ENCODE assay signal across 16 cellular contexts in the genomic region with DNA sequence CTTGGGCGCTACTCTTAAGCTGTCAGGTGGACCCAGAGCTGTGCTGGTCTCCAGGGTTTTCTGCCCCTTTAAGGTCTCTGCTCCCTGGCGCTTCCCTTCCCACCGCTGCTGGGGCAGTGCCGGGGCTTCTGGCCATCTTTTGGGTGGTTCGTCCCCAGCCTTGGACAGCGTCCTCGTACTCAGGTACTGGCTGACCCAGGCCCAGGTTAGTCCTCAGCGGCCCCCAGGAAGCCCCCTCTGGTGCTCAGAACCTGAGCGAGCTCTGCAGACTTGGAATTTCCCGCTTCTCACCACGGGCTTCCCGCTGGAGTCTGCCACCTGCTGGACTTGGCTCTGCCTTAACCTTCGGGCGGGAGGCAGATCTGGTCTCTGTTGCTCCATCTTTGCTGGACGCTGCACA.
DNase-seq lines count a peak whose midpoint lies in the region; ATAC-seq and TF ChIP-seq lines count a peak whose summit lies in the region.
"Had no signal": no experiment of that assay in that cellular context is flagged by ENCODE, and none has a peak within 500 bp of the region (broad histone marks: within the 10 kb centered on the region; RNA-seq: fewer than 3 reads in every experiment).

No MANE protein-coding gene starts in this region.

- 79 to 86% (median 81%) methylated on average over 15 of the region's 15 CpGs for WGBS in psoas muscle, 3 donors

- no peak overlapping the region for H3K27ac Mint-ChIP-seq in activated CD4-positive, alpha-beta memory T cell treated with anti-CD3 and anti-CD28 coated beads for 36 hours
- H3K27ac Mint-ChIP-seq: B cell had no signal

- intact Hi-C loops in left ventricle myocardium inferior (cut with micrococcal nuclease) (no loop called here), psoas muscle (cut with DNase I) (loop anchor here in 1 of 2 donors (1.0 kb wide), 1 partner anchor 86 kb away; no protein-coding TSS in a partner anchor)
- intact Hi-C loops in activated CD4-positive, alpha-beta memory T cell treated with anti-CD3 and anti-CD28 coated beads for 36 hours (cut with micrococcal nuclease) = no loop called here

- H3K4me1 Mint-ChIP-seq in activated CD4-positive, alpha-beta memory T cell treated with anti-CD3 and anti-CD28 coated beads for 36 hours (ENCODE audit: low read depth) = no peaks in the 10 kb centered on the region
- H3K4me1 Mint-ChIP-seq: B cell had no signal

- ATAC-seq in psoas muscle (no peak), GM21526 (IDR thresholded peaks at IDR 0.05; ENCODE audit: low FRiP score, unreplicated experiment) (no peak)

- CTCF ChIA-PET in activated CD4-positive, alpha-beta memory T cell treated with anti-CD3 and anti-CD28 coated beads for 36 hours (lab: Charles Lee) = no interaction called here

- H3K36me3 ChIP-seq in H7 (replicated peaks; ENCODE audit: control insufficient read depth, insufficient read depth, low read length) (peaks cover 18% of the 10 kb centered on the region), left ventricle myocardium inferior (peaks cover 92% of the 10 kb centered on the region), psoas muscle (ENCODE audit: insufficient read depth in 1 of 2, low read depth in 1 of 2) (peaks cover 0 to 73% of the 10 kb centered on the region in 2 donors)

- H3K36me3 Mint-ChIP-seq in activated CD4-positive, alpha-beta memory T cell treated with anti-CD3 and anti-CD28 coated beads for 36 hours = peaks cover 32% of the 10 kb centered on the region

- H3K4me3 Mint-ChIP-seq in activated CD4-positive, alpha-beta memory T cell treated with anti-CD3 and anti-CD28 coated beads for 36 hours = no peak overlapping the region
- H3K4me3 Mint-ChIP-seq: B cell had no signal

- no peaks in the 10 kb centered on the region for H3K9me3 ChIP-seq in left ventricle myocardium inferior (replicated peaks)
- H3K9me3 ChIP-seq in psoas muscle = no peaks in the 10 kb centered on the region

- POLR2A ChIA-PET in activated CD4-positive, alpha-beta memory T cell treated with anti-CD3 and anti-CD28 coated beads for 36 hours (lab: Charles Lee) = no interaction called here

- no peaks in the 10 kb centered on the region for H3K27me3 Mint-ChIP-seq in activated CD4-positive, alpha-beta memory T cell treated with anti-CD3 and anti-CD28 coated beads for 36 hours
- H3K27me3 Mint-ChIP-seq: B cell had no signal

- H3K27ac ChIP-seq in VCaP (no peak overlapping the region), left ventricle myocardium inferior (replicated peaks) (no peak overlapping the region), psoas muscle (no peak overlapping the region)
- H3K27ac ChIP-seq: KMS-11 had no signal

- H3K4me3 ChIP-seq in H7 (ENCODE audit: insufficient read depth, low read depth, low read length) = no peak overlapping the region
- no peak overlapping the region for H3K4me3 ChIP-seq in left ventricle myocardium inferior
- no peak overlapping the region for H3K4me3 ChIP-seq in psoas muscle

- DNase-seq in H7 (peak; percentile 73), left ventricle myocardium inferior (peak; percentile 7), psoas muscle (peak; percentile 4 to 56), NCI-H1048 (lab: John Stamatoyannopoulos, UW) (no peak)
- DNase-seq in activated CD4-positive, alpha-beta memory T cell treated with anti-CD3 and anti-CD28 coated beads for 36 hours = no peak
- DNase-seq: activated CD4-positive, alpha-beta T cell treated with anti-CD3 and anti-CD28 coated beads for 1 hour; activated CD8-positive, alpha-beta memory T cell treated with anti-CD3 and anti-CD28 coated beads, Interleukin-2, amount 50 U/mL, for 48 hours; cerebellar nuclear complex; DMS 273 treated with DMSO at 0.1 percent for 48 hours; midbrain; NCI-H1417; T-helper 2 cell had no signal

- peaks cover 6% of the 10 kb centered on the region for H3K4me1 ChIP-seq in left ventricle myocardium inferior
- H3K4me1 ChIP-seq in psoas muscle = no peaks in the 10 kb centered on the region

- no peaks in the 10 kb centered on the region for H3K9me3 Mint-ChIP-seq in activated CD4-positive, alpha-beta memory T cell treated with anti-CD3 and anti-CD28 coated beads for 36 hours

- H3K27me3 ChIP-seq in H7 (ENCODE audit: control insufficient read depth, insufficient read depth, low read length) (no peaks in the 10 kb centered on the region), left ventricle myocardium inferior (ENCODE audit: low read depth) (no peaks in the 10 kb centered on the region), psoas muscle (ENCODE audit: insufficient read depth in 3 of 3, low read length in 2 of 3) (no peaks in the 10 kb centered on the region)

- TF ChIP-seq CTCF in VCaP (conservative IDR thresholded peaks at IDR 0.05) (peak; percentile 31), left ventricle myocardium inferior (IDR thresholded peaks at IDR 0.05; ENCODE audit: borderline replicate concordance) (no peak), psoas muscle (IDR thresholded peaks at IDR 0.05) (no peak)

Comparison
In these comparisons a context has a peak if more than half of its experiments do, and no peak if none do; other contexts are left out.
1. DNase-seq: peak in H7 (single experiment), left ventricle myocardium inferior (single experiment) and psoas muscle (2 of 2); none in activated CD4-positive, alpha-beta memory T cell treated with anti-CD3 and anti-CD28 coated beads for 36 hours (single experiment) and NCI-H1048 (single experiment).